Comparison of ENCODE assay signal across 13 cellular contexts in the genomic region with DNA sequence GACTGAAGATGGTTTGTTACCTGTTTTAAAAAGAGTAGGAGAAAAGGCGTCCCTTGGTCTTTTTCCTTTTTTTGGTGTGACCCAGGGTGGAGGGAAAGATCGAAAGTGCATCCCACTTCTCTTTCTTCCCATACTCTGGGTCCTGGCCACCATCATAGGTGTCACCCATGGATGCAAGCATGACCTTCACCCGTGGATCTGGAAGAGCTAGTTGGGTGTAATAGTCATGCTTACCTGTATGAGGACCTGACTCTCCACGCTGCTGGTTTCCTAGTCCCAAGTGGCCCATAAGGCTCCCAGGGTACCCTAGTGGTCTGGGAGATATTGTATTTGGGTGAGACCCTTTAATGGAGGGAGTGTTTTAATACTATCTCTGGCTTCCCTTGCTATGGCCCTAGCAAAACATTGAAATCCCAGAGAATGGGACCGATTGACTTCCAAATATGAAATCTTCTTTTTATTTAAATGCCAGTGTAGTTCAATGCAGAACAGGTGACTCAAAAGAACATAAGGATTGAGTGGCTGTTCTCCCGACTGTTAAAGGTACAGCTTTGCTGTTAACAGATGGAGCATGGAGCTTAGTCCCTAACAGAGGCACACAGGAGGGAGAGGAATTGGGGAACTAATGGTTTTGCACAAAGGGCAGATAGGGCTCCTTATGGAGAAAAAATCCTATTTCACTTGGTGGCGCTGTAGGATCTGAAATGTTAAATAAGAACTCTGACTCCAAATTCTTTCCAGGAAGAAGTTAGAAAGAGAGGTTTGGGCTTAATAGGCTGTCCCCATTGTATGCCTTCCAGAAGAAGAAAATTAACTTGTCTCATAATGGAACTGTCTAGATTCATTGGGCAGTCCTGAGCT. TPM values are rescaled to one million over a fixed set of nuclear protein-coding genes. Genes with fewer than 3 reads are reported as not detected.
DNase-seq lines count a peak whose midpoint lies in the region; TF ChIP-seq lines count a peak whose summit lies in the region.
"Had no signal": no experiment of that assay in that cellular context is flagged by ENCODE, and none has a peak within 500 bp of the region (broad histone marks: within the 10 kb centered on the region; RNA-seq: fewer than 3 reads in every experiment).

No MANE protein-coding gene starts in this region.

- no peak for TF ChIP-seq POLR2A in erythroblast (IDR thresholded peaks at IDR 0.05; ENCODE audit: low read length)

- H3K27ac ChIP-seq in OCI-LY7 (ENCODE audit: low read depth, low read length, poor library complexity, severe bottlenecking) (no peak overlapping the region), caudate nucleus (ENCODE audit: low read depth, low read length) (no peak overlapping the region)

- H3K9me3 ChIP-seq in OCI-LY7 (ENCODE audit: low read length): peaks cover 44% of the 10 kb centered on the region

- POLR2A ChIA-PET in OCI-LY7 (lab: Charles Lee): no interaction called here

- intact Hi-C loops in OCI-LY7 (cut with micrococcal nuclease; ENCODE audit: unreplicated experiment): no loop called here

- TF ChIP-seq CTCF in OCI-LY7 (conservative IDR thresholded peaks at IDR 0.05; ENCODE audit: low read length): peak; percentile 38; the same call in 1 of the 2 replicates

- H4K20me1 ChIP-seq in OCI-LY7 (ENCODE audit: insufficient read depth, low read length): no peaks in the 10 kb centered on the region

- H2AFZ ChIP-seq in OCI-LY7 (ENCODE audit: low read length): no peak overlapping the region

- CTCF ChIA-PET in OCI-LY7 (lab: Charles Lee; ENCODE audit: unreplicated experiment): no interaction called here

- no peak overlapping the region for H3K4me3 ChIP-seq in OCI-LY7 (ENCODE audit: low read depth, low read length, poor library complexity, severe bottlenecking)

- peak; percentile 3 to 6 for DNase-seq in AML-193 (lab: John Stamatoyannopoulos, UW)
- DNase-seq in COR-L47 (lab: John Stamatoyannopoulos, UW): peak; percentile 18
- peak; percentile 77 for DNase-seq in OCI-LY7 (ENCODE audit: low spot score)
- DNase-seq in erythroblast (lab: John Stamatoyannopoulos, UW): peak; percentile 56 to 67
- no peak for DNase-seq in caudate nucleus (lab: John Stamatoyannopoulos, UW)
- no peak for DNase-seq in stimulated activated CD4-positive, alpha-beta T cell treated with anti-CD3 and anti-CD28 coated beads, Interleukin-4, amount 100 ng/mL, for 24 hours
- no peak for DNase-seq in amniotic stem cell (lab: John Stamatoyannopoulos, UW)
- no peak for DNase-seq in SKM-1 (lab: John Stamatoyannopoulos, UW; ENCODE audit: unreplicated experiment)
- DNase-seq: activated B cell treated with CpG ODN at 0.5 μM for 24 hours; cortex of kidney; NCI-H345; SIG-M5; stimulated activated CD4-positive, alpha-beta T cell treated with anti-CD3 and anti-CD28 coated beads, Interleukin-4, amount 100 ng/mL, for 4 hours had no signal

- no peak overlapping the region for H3K4me2 ChIP-seq in OCI-LY7 (ENCODE audit: low read length)

- no peaks in the 10 kb centered on the region for H3K79me2 ChIP-seq in OCI-LY7 (ENCODE audit: insufficient read depth, low read depth, low read length)

- H3K36me3 ChIP-seq in OCI-LY7 (ENCODE audit: insufficient read depth, low read length): peaks cover 11% of the 10 kb centered on the region

- BruUV-seq in OCI-LY7 (replicated peaks; lab: Mats Ljungman, UMichigan): no TSS peak

- no peaks in the 10 kb centered on the region for H3K4me1 ChIP-seq in OCI-LY7 (ENCODE audit: insufficient read depth, low read length, poor library complexity, severe bottlenecking)

- H3K9me2 ChIP-seq in OCI-LY7 (ENCODE audit: insufficient read depth, low read length): no peaks in the 10 kb centered on the region

RNA-seq across cellular contexts. Expression of a gene that starts 7.0 kb away (rescaled TPM):
- total RNA-seq in OCI-LY7 (2014; rRNA removed; shearing (Covaris generic)): 6.3 and 6.9 TPM in 2 replicates
- 6.8 and 8.7 TPM in 2 replicates for total RNA-seq in OCI-LY7 (2022)

RNA-seq across cellular contexts. Expression of a gene that starts 12.1 kb away (rescaled TPM):
- 4.6 and 5.0 TPM in 2 replicates for total RNA-seq in OCI-LY7 (2014; rRNA removed; shearing (Covaris generic))
- total RNA-seq in OCI-LY7 (2022): 3.1 and 4.9 TPM in 2 replicates

RNA-seq across cellular contexts. Expression of a gene that starts 17.3 kb away (rescaled TPM):
- 0.47 and 0.98 TPM in 2 replicates for total RNA-seq in OCI-LY7 (2014; rRNA removed; shearing (Covaris generic))
- total RNA-seq in OCI-LY7 (2022): not detected in 2 replicates

RNA-seq across cellular contexts. Expression of a gene that starts 33.1 kb away (rescaled TPM):
- 6.2 and 13.4 TPM in 2 replicates for total RNA-seq in OCI-LY7 (2014; rRNA removed; shearing (Covaris generic))
- 7.7 and 8.0 TPM in 2 replicates for total RNA-seq in OCI-LY7 (2022)

RNA-seq across cellular contexts. Expression of a gene that starts 39.5 kb away (rescaled TPM):
- 6.1 and 7.5 TPM in 2 replicates for total RNA-seq in OCI-LY7 (2014; rRNA removed; shearing (Covaris generic))
- total RNA-seq in OCI-LY7 (2022): 6.6 and 8.8 TPM in 2 replicates

Comparison
In these comparisons a context has a peak if more than half of its experiments do, and no peak if none do; other contexts are left out.
1. DNase-seq: peak in AML-193 (2 of 2), COR-L47 (single experiment), OCI-LY7 (single experiment) and erythroblast (2 of 2); none in caudate nucleus (0 of 61), stimulated activated CD4-positive, alpha-beta T cell treated with anti-CD3 and anti-CD28 coated beads, Interleukin-4, amount 100 ng/mL, for 24 hours (single experiment), amniotic stem cell (single experiment) and SKM-1 (single experiment).